8 cellular contexts compared by ENCODE assay signal in the genomic region with DNA sequence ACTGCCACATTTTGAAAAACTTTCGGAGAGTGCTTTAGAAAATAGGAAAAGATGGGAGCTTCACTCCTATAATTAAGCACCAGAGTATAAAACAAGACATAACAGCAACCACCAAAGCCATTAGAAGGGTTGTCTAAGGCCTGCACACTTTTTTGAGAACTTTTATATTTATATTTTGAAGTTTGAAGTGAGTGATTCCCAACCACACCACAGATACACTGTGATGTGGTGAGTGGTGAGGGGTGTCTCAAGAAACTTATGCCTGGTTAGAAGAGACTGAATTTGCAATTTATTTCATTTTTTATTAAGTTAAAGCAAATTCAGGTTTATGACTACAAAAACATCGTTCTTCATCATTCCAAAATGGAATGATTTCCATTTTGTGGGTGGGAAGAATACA.
"Had no signal": no experiment of that assay in that cellular context is flagged by ENCODE, and none has a peak within 500 bp of the region (broad histone marks: within the 10 kb centered on the region; RNA-seq: fewer than 3 reads in every experiment).

No MANE protein-coding gene starts in this region.

- DNase-seq: GM23248, GOT3, H7, HFFc6, IMR-90, KBM-7 had no signal

- ATAC-seq: HCT116 had no signal

- H3K27ac Mint-ChIP-seq: HFFc6 had no signal

- H3K4me1 ChIP-seq: HAP-1 had no signal

- H3K9me3 Mint-ChIP-seq: HFFc6 had no signal

- H3K9me3 ChIP-seq: HAP-1 had no signal

- H3K36me3 ChIP-seq: HAP-1 had no signal

- H3K4me3 ChIP-seq: GM23248, HAP-1 had no signal

- H3K9ac ChIP-seq: GM23248 had no signal

- H3K4me3 Mint-ChIP-seq: HFFc6 had no signal

- H3K27ac ChIP-seq: GM23248 had no signal
